8 cellular contexts compared by ENCODE assay signal in genomic region chr12:109477185-109477962, GRCh38. TPM values are rescaled to one million over a fixed set of nuclear protein-coding genes. Genes with fewer than 3 reads are reported as not detected.
DNase-seq lines count a peak whose midpoint lies in the region; ATAC-seq, FAIRE-seq and TF ChIP-seq lines count a peak whose summit lies in the region.

KCTD10 (minus strand) TSS chr12:109477300; CDS start chr12:109477262, 38 bp downstream.
UBE3B (plus strand) TSS chr12:109477634; CDS start chr12:109483552, 5,918 bp downstream.

- H3K36me3 Mint-ChIP-seq in activated T-helper 1 cell treated with anti-CD3 and anti-CD28 coated beads, Interleukin-12 subunit alpha, Interleukin-12 subunit beta, Interleukin-2, Interleukin-4 antibody, amounts not matched to agents 30 ng/mL and 10 ng/mL and 1 ng/mL, durations not matched to agents 14 hours and 24 hours and 36 hours (ENCODE audit: low read depth) = peaks cover 2% of the 10 kb centered on the region
- H3K36me3 Mint-ChIP-seq in naive thymus-derived CD4-positive, alpha-beta T cell = no peaks in the 10 kb centered on the region
- H3K36me3 Mint-ChIP-seq in stimulated activated memory B cell treated with anti-CD40 and anti-IgM and Interleukin-4, amounts not matched to agents 10 μg/mL and 1 μg/mL and 100 μg/mL, for 72 hours = no peaks in the 10 kb centered on the region

- peak within 1 kb of the TSS; percentile 94 for H3K4me3 Mint-ChIP-seq in activated T-helper 1 cell treated with anti-CD3 and anti-CD28 coated beads, Interleukin-12 subunit alpha, Interleukin-12 subunit beta, Interleukin-2, Interleukin-4 antibody, amounts not matched to agents 30 ng/mL and 10 ng/mL and 1 ng/mL, durations not matched to agents 14 hours and 24 hours and 36 hours
- H3K4me3 Mint-ChIP-seq in naive thymus-derived CD4-positive, alpha-beta T cell = peak within 1 kb of the TSS; percentile 89 to 99 (median 96)
- H3K4me3 Mint-ChIP-seq in stimulated activated memory B cell treated with anti-CD40 and anti-IgM and Interleukin-4, amounts not matched to agents 10 μg/mL and 1 μg/mL and 100 μg/mL, for 72 hours = peak within 1 kb of the TSS; percentile 98

- peak; percentile 97 for ATAC-seq in naive thymus-derived CD4-positive, alpha-beta T cell
- ATAC-seq in stimulated activated memory B cell treated with anti-CD40 and anti-IgM and Interleukin-4, amounts not matched to agents 10 μg/mL and 1 μg/mL and 100 μg/mL, for 72 hours = peak; percentile 98

- DNase-seq in EH (ENCODE audit: low read depth) (peak; percentile 90), H54 (ENCODE audit: insufficient read length, low spot score) (peak; percentile 81), LoVo (ENCODE audit: low spot score) (peak; percentile 95), RPMI8226 (peak; percentile 93), fibroblast of gingiva (ENCODE audit: low read depth) (peak; percentile 91)
- DNase-seq in activated T-helper 1 cell treated with anti-CD3 and anti-CD28 coated beads, Interleukin-12 subunit alpha, Interleukin-12 subunit beta, Interleukin-2, Interleukin-4 antibody, amounts not matched to agents 30 ng/mL and 10 ng/mL and 1 ng/mL, durations not matched to agents 14 hours and 24 hours and 36 hours (ENCODE audit: low spot score) = peak; percentile 84
- peak; percentile 81 to 90 (median 87) for DNase-seq in naive thymus-derived CD4-positive, alpha-beta T cell

- peaks cover 21 to 26% of the 10 kb centered on the region in 2 donors for H3K4me1 ChIP-seq in naive thymus-derived CD4-positive, alpha-beta T cell (ENCODE audit: control insufficient read depth in 2 of 2, insufficient read depth in 2 of 2, low read length in 2 of 2)

- POLR2A ChIA-PET in naive thymus-derived CD4-positive, alpha-beta T cell (lab: Charles Lee) = interaction anchor here (1.2 to 2.2 kb wide), 2 partner anchors 44 to 96 kb away, joined by 3 to 9 read pairs; partner anchors contain the start of genes MMAB and MVK

- intact Hi-C loops in activated T-helper 1 cell treated with anti-CD3 and anti-CD28 coated beads, Interleukin-12 subunit alpha, Interleukin-12 subunit beta, Interleukin-2, Interleukin-4 antibody, amounts not matched to agents 30 ng/mL and 10 ng/mL and 1 ng/mL, durations not matched to agents 14 hours and 24 hours and 36 hours (cut with micrococcal nuclease) = loop anchor here (1.0 to 10.0 kb wide), 9 partner anchors 45 to 1790 kb away; partner anchors contain the start of genes ALKBH2, FAM222A, GLTP and MMAB
- intact Hi-C loops in naive thymus-derived CD4-positive, alpha-beta T cell (cut with micrococcal nuclease) = loop anchor here (1.0 to 5.0 kb wide), 9 partner anchors 45 to 1715 kb away; partner anchors contain the start of genes FAM222A (in 2 of the 2), MMAB (in 2 of the 2), MVK (in 2 of the 2) and C12orf76 (in 1 of the 2)

- CTCF ChIA-PET in naive thymus-derived CD4-positive, alpha-beta T cell (lab: Charles Lee) = interaction anchor here (1.0 kb wide), 1 partner anchor 49 kb away, joined by 3 read pairs; no protein-coding TSS in a partner anchor

- H3K36me3 ChIP-seq in naive thymus-derived CD4-positive, alpha-beta T cell (ENCODE audit: control insufficient read depth in 2 of 3, insufficient read depth in 3 of 3, low read length in 3 of 3) = peaks cover 0 to 15% (median 0%) of the 10 kb centered on the region in 3 experiments

- no peaks in the 10 kb centered on the region for H3K27me3 Mint-ChIP-seq in activated T-helper 1 cell treated with anti-CD3 and anti-CD28 coated beads, Interleukin-12 subunit alpha, Interleukin-12 subunit beta, Interleukin-2, Interleukin-4 antibody, amounts not matched to agents 30 ng/mL and 10 ng/mL and 1 ng/mL, durations not matched to agents 14 hours and 24 hours and 36 hours (ENCODE audit: insufficient read depth)
- no peaks in the 10 kb centered on the region for H3K27me3 Mint-ChIP-seq in naive thymus-derived CD4-positive, alpha-beta T cell
- no peaks in the 10 kb centered on the region for H3K27me3 Mint-ChIP-seq in stimulated activated memory B cell treated with anti-CD40 and anti-IgM and Interleukin-4, amounts not matched to agents 10 μg/mL and 1 μg/mL and 100 μg/mL, for 72 hours

- peak; percentile 66 for TF ChIP-seq POLR2A in H54 (IDR thresholded peaks at IDR 0.05; ENCODE audit: low read depth, low read length)

- H3K9me3 Mint-ChIP-seq in activated T-helper 1 cell treated with anti-CD3 and anti-CD28 coated beads, Interleukin-12 subunit alpha, Interleukin-12 subunit beta, Interleukin-2, Interleukin-4 antibody, amounts not matched to agents 30 ng/mL and 10 ng/mL and 1 ng/mL, durations not matched to agents 14 hours and 24 hours and 36 hours = no peaks in the 10 kb centered on the region
- H3K9me3 Mint-ChIP-seq in naive thymus-derived CD4-positive, alpha-beta T cell = no peaks in the 10 kb centered on the region
- H3K9me3 Mint-ChIP-seq in stimulated activated memory B cell treated with anti-CD40 and anti-IgM and Interleukin-4, amounts not matched to agents 10 μg/mL and 1 μg/mL and 100 μg/mL, for 72 hours = no peaks in the 10 kb centered on the region

- no peaks in the 10 kb centered on the region for H3K27me3 ChIP-seq in naive thymus-derived CD4-positive, alpha-beta T cell (ENCODE audit: control insufficient read depth in 2 of 2, insufficient read depth in 2 of 2, low read length in 2 of 2)

- peak within 1 kb of the TSS; percentile 90 for H3K27ac ChIP-seq in naive thymus-derived CD4-positive, alpha-beta T cell (ENCODE audit: low read depth, low read length)

- H3K4me3 ChIP-seq in naive thymus-derived CD4-positive, alpha-beta T cell (ENCODE audit: low read length) = peak within 1 kb of the TSS; percentile 93

- FAIRE-seq in H54 (lab: Jason Lieb, UNC) = no peak

- peaks cover 40% of the 10 kb centered on the region for H3K4me1 Mint-ChIP-seq in activated T-helper 1 cell treated with anti-CD3 and anti-CD28 coated beads, Interleukin-12 subunit alpha, Interleukin-12 subunit beta, Interleukin-2, Interleukin-4 antibody, amounts not matched to agents 30 ng/mL and 10 ng/mL and 1 ng/mL, durations not matched to agents 14 hours and 24 hours and 36 hours (ENCODE audit: low read depth)
- H3K4me1 Mint-ChIP-seq in naive thymus-derived CD4-positive, alpha-beta T cell = peaks cover 24 to 60% (median 49%) of the 10 kb centered on the region in 7 donors
- H3K4me1 Mint-ChIP-seq in stimulated activated memory B cell treated with anti-CD40 and anti-IgM and Interleukin-4, amounts not matched to agents 10 μg/mL and 1 μg/mL and 100 μg/mL, for 72 hours = peaks cover 41% of the 10 kb centered on the region

- H3K9me3 ChIP-seq in naive thymus-derived CD4-positive, alpha-beta T cell (ENCODE audit: control insufficient read depth in 2 of 3, low read length in 3 of 3) = no peaks in the 10 kb centered on the region

- peak within 1 kb of the TSS; percentile 98 for H3K27ac Mint-ChIP-seq in activated T-helper 1 cell treated with anti-CD3 and anti-CD28 coated beads, Interleukin-12 subunit alpha, Interleukin-12 subunit beta, Interleukin-2, Interleukin-4 antibody, amounts not matched to agents 30 ng/mL and 10 ng/mL and 1 ng/mL, durations not matched to agents 14 hours and 24 hours and 36 hours
- H3K27ac Mint-ChIP-seq in naive thymus-derived CD4-positive, alpha-beta T cell = peak within 1 kb of the TSS; percentile 96 to 99 (median 98)
- H3K27ac Mint-ChIP-seq in stimulated activated memory B cell treated with anti-CD40 and anti-IgM and Interleukin-4, amounts not matched to agents 10 μg/mL and 1 μg/mL and 100 μg/mL, for 72 hours = peak within 1 kb of the TSS; percentile 98

RNA-seq across cellular contexts. Expression of gene KCTD10, which starts in this region (rescaled TPM):
- 48.3 and 51.2 TPM in 2 replicates for total RNA-seq in activated T-helper 1 cell treated with anti-CD3 and anti-CD28 coated beads, Interleukin-12 subunit alpha, Interleukin-12 subunit beta, Interleukin-2, Interleukin-4 antibody, amounts not matched to agents 30 ng/mL and 10 ng/mL and 1 ng/mL, durations not matched to agents 14 hours and 24 hours and 36 hours
- total RNA-seq in naive thymus-derived CD4-positive, alpha-beta T cell = 10 to 100 TPM; 28.6 to 41.1 (median 29.1) TPM
- polyA plus RNA-seq in naive thymus-derived CD4-positive, alpha-beta T cell = 10 to 100 TPM; 15.4 to 22.5 TPM

RNA-seq across cellular contexts. Expression of gene UBE3B, which starts in this region (rescaled TPM):
- total RNA-seq in activated T-helper 1 cell treated with anti-CD3 and anti-CD28 coated beads, Interleukin-12 subunit alpha, Interleukin-12 subunit beta, Interleukin-2, Interleukin-4 antibody, amounts not matched to agents 30 ng/mL and 10 ng/mL and 1 ng/mL, durations not matched to agents 14 hours and 24 hours and 36 hours = 28.7 and 29.3 TPM in 2 replicates
- 10 to 100 TPM; 28.7 to 62.8 (median 35.6) TPM for total RNA-seq in naive thymus-derived CD4-positive, alpha-beta T cell
- polyA plus RNA-seq in naive thymus-derived CD4-positive, alpha-beta T cell = 10 to 100 TPM; 20.2 to 25.1 TPM

Comparison
In these comparisons a context has a peak if more than half of its experiments do, and no peak if none do; other contexts are left out.
1. Peak in every context shown above with its lines: DNase-seq, ATAC-seq, H3K4me3 ChIP-seq and H3K27ac ChIP-seq.